In genomic region chr5:73496984-73497457, GRCh38 we compare ENCODE assay signal across 8 cellular contexts. TPM values are rescaled to one million over a fixed set of nuclear protein-coding genes. Genes with fewer than 3 reads are reported as not detected.
DNase-seq lines count a peak whose midpoint lies in the region; ATAC-seq lines count a peak whose summit lies in the region.

No MANE protein-coding gene starts in this region.

- peak; percentile 3 for DNase-seq in NCI-H2029 (lab: John Stamatoyannopoulos, UW)
- DNase-seq in NCI-H2029 treated with DMSO at 0.1 percent for 48 hours (lab: John Stamatoyannopoulos, UW), result no peak
- DNase-seq in MG63, result no peak
- peak; percentile 75 for DNase-seq in SHP77 treated with DMSO at 0.1 percent for 48 hours (lab: John Stamatoyannopoulos, UW)
- peak; percentile 27 for DNase-seq in epithelial cell of prostate (ENCODE audit: low read depth, low spot score)
- DNase-seq in retina, result peak; percentile 42
- no peak for DNase-seq in iPS-NIHi7 (ENCODE audit: extremely low spot score)

- H3K27me3 ChIP-seq in MG63, result no peaks in the 10 kb centered on the region

- H3K36me3 ChIP-seq in MG63, result peaks cover 34% of the 10 kb centered on the region

- peak overlapping the region; percentile 96 for H3K4me3 ChIP-seq in MG63

- no peaks in the 10 kb centered on the region for H3K9me3 ChIP-seq in MG63

- peak overlapping the region; percentile 87 for H3K27ac ChIP-seq in epithelial cell of prostate

- ATAC-seq in GM21390 (IDR thresholded peaks at IDR 0.05; ENCODE audit: unreplicated experiment), result no peak

RNA-seq across cellular contexts. Expression of gene BTF3, which starts 1.2 kb away (rescaled TPM):
- total RNA-seq in MG63 (2014; rRNA removed; shearing (Covaris generic); ENCODE audit: low replicate concordance), result 284 and 469 TPM in 2 replicates

RNA-seq across cellular contexts. Expression of gene FOXD1, which starts 48.4 kb away (rescaled TPM):
- 9.6 and 26.5 TPM in 2 replicates for total RNA-seq in MG63 (2014; rRNA removed; shearing (Covaris generic); ENCODE audit: low replicate concordance)

Comparison
In these comparisons a context has a peak if more than half of its experiments do, and no peak if none do; other contexts are left out.
1. DNase-seq: peak in NCI-H2029 (single experiment), SHP77 treated with DMSO at 0.1 percent for 48 hours (single experiment), epithelial cell of prostate (single experiment) and retina (single experiment); none in NCI-H2029 treated with DMSO at 0.1 percent for 48 hours (single experiment), MG63 (single experiment) and iPS-NIHi7 (single experiment).